Comparison of ENCODE assay signal across 8 cellular contexts in the genomic region with DNA sequence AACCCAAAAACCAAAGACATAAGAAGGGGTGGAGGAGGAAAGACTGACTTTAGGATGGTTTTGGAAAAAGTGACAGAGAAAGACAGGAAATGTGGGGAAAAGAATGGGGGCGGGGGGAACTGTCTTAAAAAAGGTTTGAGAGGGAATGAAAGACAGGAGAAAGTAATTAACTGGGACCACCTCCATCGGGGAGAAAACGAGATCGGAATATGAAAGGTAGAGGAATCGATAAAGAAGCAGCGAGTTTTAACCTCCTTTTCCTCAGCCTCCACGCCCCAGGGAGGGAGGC. TPM values are rescaled to one million over a fixed set of nuclear protein-coding genes. Genes with fewer than 3 reads are reported as not detected.
DNase-seq lines count a peak whose midpoint lies in the region; ATAC-seq and TF ChIP-seq lines count a peak whose summit lies in the region.

No MANE protein-coding gene starts in this region.

- DNase-seq in AG04449 (ENCODE audit: low read depth, low spot score) (no peak), midbrain (lab: John Stamatoyannopoulos, UW) (peak; percentile 74), NOMO-1 treated with DMSO at 0.1 percent for 48 hours (lab: John Stamatoyannopoulos, UW; ENCODE audit: unreplicated experiment) (no peak), NCI-H187 (lab: John Stamatoyannopoulos, UW) (no peak), foreskin melanocyte (no peak)
- DNase-seq in activated CD4-positive, CD25-positive, alpha-beta regulatory T cell (lab: John Stamatoyannopoulos, UW), result no peak

- H3K4me1 Mint-ChIP-seq in brain, result peaks cover 48% of the 10 kb centered on the region

- CTCF ChIA-PET in AG04449 (lab: Yijun Ruan, JAX), result no interaction called here

- no peak for TF ChIP-seq CTCF in AG04449 (IDR thresholded peaks at IDR 0.05; ENCODE audit: insufficient read depth, low read length, missing control alignments)
- no peak for TF ChIP-seq CTCF in brain (conservative IDR thresholded peaks at IDR 0.05)

- peak overlapping the region; percentile 91 for H3K4me3 ChIP-seq in AG04449 (ENCODE audit: low read depth, low read length)

- peak; percentile 27 for ATAC-seq in HG03378 (IDR thresholded peaks at IDR 0.05; ENCODE audit: unreplicated experiment)

- H3K36me3 Mint-ChIP-seq in brain, result no peaks in the 10 kb centered on the region

- POLR2A ChIA-PET in AG04449 (lab: Yijun Ruan, JAX), result interaction anchor here (1.0 kb wide), 1 partner anchor 409 kb away, joined by 3 read pairs; no protein-coding TSS in a partner anchor

- H3K27ac Mint-ChIP-seq in brain, result peak overlapping the region; percentile 97 to 100 (median 99)

- peaks cover 16% of the 10 kb centered on the region for H3K27me3 Mint-ChIP-seq in brain

- H3K4me3 Mint-ChIP-seq in brain, result peak overlapping the region; percentile 92 to 100 (median 98)

- H3K9me3 Mint-ChIP-seq in brain, result peaks cover 0 to under 1% (median 0%) of the 10 kb centered on the region in 5 experiments

RNA-seq across cellular contexts. Expression of a gene that starts 0.5 kb away (rescaled TPM):
- polyA plus RNA-seq in brain (ENCODE audit: insufficient read depth, low read depth, low replicate concordance), result 21.7 TPM
